8 cellular contexts compared by ENCODE assay signal in genomic region chr20:63573739-63574131, GRCh38. TPM values are rescaled to one million over a fixed set of nuclear protein-coding genes. Genes with fewer than 3 reads are reported as not detected.
DNase-seq lines count a peak whose midpoint lies in the region; ATAC-seq and TF ChIP-seq lines count a peak whose summit lies in the region.

No MANE protein-coding gene starts in this region.

- no peaks in the 10 kb centered on the region for H3K9me2 ChIP-seq in PC-9 (ENCODE audit: insufficient read depth)

- intact Hi-C loops in Caco-2 (cut with micrococcal nuclease; ENCODE audit: unreplicated experiment) (loop anchor here (5.0 kb wide), 1 partner anchor 36 kb away; the partner anchor contains the start of gene PTK6), PC-9 (cut with micrococcal nuclease; ENCODE audit: unreplicated experiment) (no loop called here), esophagus muscularis mucosa (cut with DNase I) (loop anchor here (5.0 kb wide), 1 partner anchor 54 kb away; the partner anchor contains the start of gene GMEB2), posterior vena cava (cut with DNase I) (loop anchor here in 1 of 2 donors (5.0 kb wide), 1 partner anchor 1371 kb away; no protein-coding TSS in a partner anchor)

- BruUV-seq in Caco-2 (replicated peaks; lab: Mats Ljungman, UMichigan) (no TSS peak), PC-9 (replicated peaks; lab: Mats Ljungman, UMichigan) (no TSS peak)

- no peak for TF ChIP-seq EP300 in esophagus muscularis mucosa (IDR thresholded peaks at IDR 0.05)

- peak overlapping the region; percentile 83 for H3K27ac Mint-ChIP-seq in Caco-2 (ENCODE audit: unreplicated experiment)

- POLR2A ChIA-PET in Caco-2 (lab: Charles Lee) = interaction anchor here (0.6 to 1.5 kb wide), 12 partner anchors 19 to 292 kb away, joined by 3 to 11 read pairs (median 6); partner anchors contain the start of genes GMEB2 and PPDPF
- POLR2A ChIA-PET in PC-9 (lab: Charles Lee; ENCODE audit: unreplicated experiment) = interaction anchor here (0.5 to 1.0 kb wide), 7 partner anchors 36 to 636 kb away, joined by 3 to 18 read pairs (median 6); partner anchors contain the start of genes GID8, PRPF6 and TCEA2

- H3K9me3 ChIP-seq in Caco-2 (no peaks in the 10 kb centered on the region), PC-9 (ENCODE audit: insufficient read depth, low read depth) (no peaks in the 10 kb centered on the region), esophagus muscularis mucosa (no peaks in the 10 kb centered on the region), osteoblast (ENCODE audit: low read depth, low read length) (no peaks in the 10 kb centered on the region)

- no peak for TF ChIP-seq CTCF in Caco-2 (IDR thresholded peaks at IDR 0.05; ENCODE audit: insufficient read depth in 1 of 2, low read depth in 1 of 2, low read length in 1 of 2, severe bottlenecking in 1 of 2, unreplicated experiment in 1 of 2)
- TF ChIP-seq CTCF in PC-9 (conservative IDR thresholded peaks at IDR 0.05) = no peak
- TF ChIP-seq CTCF in esophagus muscularis mucosa (IDR thresholded peaks at IDR 0.05) = no peak
- TF ChIP-seq CTCF in osteoblast (IDR thresholded peaks at IDR 0.05; ENCODE audit: extremely low read depth, low read depth, low read length) = no peak

- ATAC-seq in GM21576 (IDR thresholded peaks at IDR 0.05; ENCODE audit: unreplicated experiment) = no peak

- H3K4me1 ChIP-seq in Caco-2 (peaks cover 15% of the 10 kb centered on the region), PC-9 (replicated peaks; ENCODE audit: insufficient read depth) (peaks cover 11% of the 10 kb centered on the region), esophagus muscularis mucosa (peaks cover 24 to 37% (median 26%) of the 10 kb centered on the region in 4 donors), osteoblast (ENCODE audit: insufficient read depth, low read length) (peaks cover 20% of the 10 kb centered on the region)

- peak overlapping the region; percentile 76 for H3K4me3 Mint-ChIP-seq in Caco-2 (ENCODE audit: unreplicated experiment)

- H3K27ac ChIP-seq in PC-9 (no peak overlapping the region), esophagus muscularis mucosa (replicated peaks in 1 of 4) (peak overlapping the region; percentile 76 to 89 (median 83)), osteoblast (ENCODE audit: low read depth, low read length) (peak overlapping the region; percentile 61)

- TF ChIP-seq POLR2A in esophagus muscularis mucosa (IDR thresholded peaks at IDR 0.05; ENCODE audit: low read depth) = no peak

- CTCF ChIA-PET in Caco-2 (lab: Charles Lee) (interaction anchor here (0.6 to 2.7 kb wide), 8 partner anchors 8 to 506 kb away, joined by 3 to 34 read pairs (median 6); partner anchors contain the start of genes GMEB2, OPRL1, PTK6 and RGS19), PC-9 (lab: Charles Lee) (interaction anchor here (0.6 to 1.0 kb wide), 2 partner anchors 35 to 68 kb away, joined by 6 to 12 read pairs; no protein-coding TSS in a partner anchor)

- H3K27me3 ChIP-seq in Caco-2 (replicated peaks; ENCODE audit: control insufficient read depth, insufficient read depth, low read length) (no peaks in the 10 kb centered on the region), PC-9 (ENCODE audit: insufficient read depth, low read depth) (no peaks in the 10 kb centered on the region), esophagus muscularis mucosa (peaks cover 0 to under 1% (median 0%) of the 10 kb centered on the region in 4 donors), osteoblast (ENCODE audit: insufficient read depth, low read length) (peaks cover 3% of the 10 kb centered on the region)

- no peaks in the 10 kb centered on the region for H3K9me3 Mint-ChIP-seq in Caco-2 (ENCODE audit: unreplicated experiment)

- H3K36me3 ChIP-seq in Caco-2 (ENCODE audit: control insufficient read depth, insufficient read depth, low read length) (no peaks in the 10 kb centered on the region), PC-9 (ENCODE audit: low read depth) (no peaks in the 10 kb centered on the region), esophagus muscularis mucosa (peaks cover 0 to 17% (median 14%) of the 10 kb centered on the region in 4 donors), osteoblast (ENCODE audit: insufficient read depth, low read length) (no peaks in the 10 kb centered on the region)

- H3F3A ChIP-seq in PC-9 (ENCODE audit: insufficient read depth, low read depth) = peaks cover 25% of the 10 kb centered on the region

- H3K36me3 Mint-ChIP-seq in Caco-2 (ENCODE audit: insufficient read depth, unreplicated experiment) = peaks cover 12% of the 10 kb centered on the region

- H3K4me2 ChIP-seq in PC-9 (peak overlapping the region; percentile 85), osteoblast (ENCODE audit: insufficient read depth, low read length) (peak overlapping the region; percentile 86)

- H3K79me2 ChIP-seq in PC-9 (ENCODE audit: low read depth) = peaks cover 5% of the 10 kb centered on the region; the same call in 1 of the 2 replicates
- peaks cover 6% of the 10 kb centered on the region for H3K79me2 ChIP-seq in osteoblast (ENCODE audit: insufficient read depth, low read length)

- H4K20me1 ChIP-seq in PC-9 (ENCODE audit: insufficient read depth) (0 out of 2 replicates have a peak, but pooled peaks cover 4% of the 10 kb centered on the region), osteoblast (ENCODE audit: insufficient read depth, low read length) (no peaks in the 10 kb centered on the region)

- H3K27me3 Mint-ChIP-seq in Caco-2 (ENCODE audit: insufficient read depth, unreplicated experiment) = no peaks in the 10 kb centered on the region

- DNase-seq in Caco-2 (peak in 1 of 2 experiments; percentile 52), PC-9 (no peak), esophagus muscularis mucosa (ENCODE audit: extremely low spot score) (no peak), osteoblast (ENCODE audit: insufficient read length, low spot score, missing footprints) (no peak), EL (no peak), HK-2 (ENCODE audit: unreplicated experiment) (no peak), posterior vena cava (ENCODE audit: low spot score) (no peak)

- peak overlapping the region; percentile 72 for H2AFZ ChIP-seq in PC-9
- peak overlapping the region; percentile 80 for H2AFZ ChIP-seq in osteoblast (ENCODE audit: low read length)

- 14% methylated on average over 2 of the region's 23 CpGs for WGBS in esophagus muscularis mucosa

- H3K4me3 ChIP-seq in Caco-2 (ENCODE audit: low read depth, low read length) = peak overlapping the region; percentile 91
- H3K4me3 ChIP-seq in PC-9 = peak overlapping the region; percentile 60
- peak overlapping the region; percentile 81 to 93 (median 85) for H3K4me3 ChIP-seq in esophagus muscularis mucosa
- peak overlapping the region; percentile 78 for H3K4me3 ChIP-seq in osteoblast (ENCODE audit: insufficient read depth, low read length)

- H3K4me1 Mint-ChIP-seq in Caco-2 (ENCODE audit: low read depth, unreplicated experiment) = no peaks in the 10 kb centered on the region

RNA-seq across cellular contexts. Expression of gene HELZ2, which starts 0.3 kb away (rescaled TPM):
- 35.2 and 36.5 TPM in 2 replicates for total RNA-seq in Caco-2 (2022)
- total RNA-seq in PC-9 (2021) = 33.7 and 52.6 TPM in 2 replicates
- 10 to 100 TPM; 19.5 to 36.9 (median 30.3) TPM for total RNA-seq in esophagus muscularis mucosa
- total RNA-seq in osteoblast = 23.3 and 27.5 TPM in 2 replicates
- 10 to 100 TPM; 13.7 to 25.5 TPM for total RNA-seq in posterior vena cava

RNA-seq across cellular contexts. Expression of gene FNDC11, which starts 19.8 kb away (rescaled TPM):
- 0.39 TPM in 1 of 2 replicates, not detected in the other for total RNA-seq in Caco-2 (2022)
- total RNA-seq in PC-9 (2021) = 7.7 and 10.6 TPM in 2 replicates
- total RNA-seq in esophagus muscularis mucosa = under 1 TPM; 0.23 to 0.83 (median 0.44) TPM
- under 0.01 TPM in 1 of 2 replicates, not detected in the other for total RNA-seq in osteoblast
- total RNA-seq in posterior vena cava = under 1 TPM in 1 of 2 donors, not detected in 1; 0.19 TPM

RNA-seq across cellular contexts. Expression of gene SRMS, which starts 26.2 kb away (rescaled TPM):
- not detected in 2 replicates for total RNA-seq in Caco-2 (2022)
- total RNA-seq in PC-9 (2021) = 1.2 TPM in 2 replicates
- not detected for total RNA-seq in esophagus muscularis mucosa
- total RNA-seq in osteoblast = not detected in 2 replicates
- total RNA-seq in posterior vena cava = not detected

RNA-seq across cellular contexts. Expression of gene PTK6, which starts 36.6 kb away (rescaled TPM):
- total RNA-seq in Caco-2 (2022) (0.42 and 0.64 TPM in 2 replicates), PC-9 (2021) (12.9 and 13.3 TPM in 2 replicates), esophagus muscularis mucosa (1 to 10 TPM in 1 of 4 donors, under 1 TPM in 3; 0.06 to 1.2 (median 0.23) TPM), osteoblast (under 0.01 TPM in 1 of 2 replicates, not detected in the other), posterior vena cava (under 1 TPM in 1 of 2 donors, not detected in 1; 0.60 TPM)

RNA-seq across cellular contexts. Expression of gene GMEB2, which starts 53.2 kb away (rescaled TPM):
- total RNA-seq in Caco-2 (2022) (20.6 and 21.5 TPM in 2 replicates), PC-9 (2021) (18.9 and 19.3 TPM in 2 replicates), esophagus muscularis mucosa (10 to 100 TPM; 11.1 to 19.1 (median 14.0) TPM), osteoblast (7.4 and 9.4 TPM in 2 replicates), posterior vena cava (1 to 10 TPM; 6.9 to 8.8 TPM)
